ENCODE assay signal across 19 cellular contexts in the genomic region with DNA sequence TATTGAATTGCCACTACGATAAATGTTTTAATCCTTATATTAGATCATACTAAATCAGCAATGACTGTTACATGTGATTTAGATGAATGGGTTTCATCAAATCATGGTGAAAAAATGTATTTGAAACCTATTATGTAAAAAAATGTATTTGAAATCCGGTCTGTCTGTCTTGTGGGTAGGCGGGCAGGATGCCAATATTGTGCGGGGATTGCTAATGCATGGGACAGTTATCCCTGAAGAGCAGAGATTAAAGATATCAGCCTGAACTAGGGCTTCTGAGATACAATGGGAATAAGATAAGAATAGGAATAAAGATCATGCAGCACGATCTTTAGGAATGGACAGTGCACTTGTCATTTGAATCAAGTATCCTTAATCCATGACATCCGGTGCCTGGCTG.
DNase-seq lines count a peak whose midpoint lies in the region; ATAC-seq, FAIRE-seq and TF ChIP-seq lines count a peak whose summit lies in the region.
"Had no signal": no experiment of that assay in that cellular context is flagged by ENCODE, and none has a peak within 500 bp of the region (broad histone marks: within the 10 kb centered on the region; RNA-seq: fewer than 3 reads in every experiment).

No MANE protein-coding gene starts in this region.

- no peak for TF ChIP-seq EP300 in sigmoid colon (IDR thresholded peaks at IDR 0.05)

- DNase-seq in activated naive CD4-positive, alpha-beta T cell treated with Interleukin-2 at 50 U/mL for 16 hours, result no peak
- DNase-seq in activated CD4-positive, alpha-beta memory T cell treated with anti-CD3 and anti-CD28 coated beads, Interleukin-2, amount 10 ng/mL, durations not matched to agents 7 days and 5 days, result no peak
- DNase-seq in effector memory CD8-positive, alpha-beta T cell, result no peak
- DNase-seq in stimulated activated naive CD8-positive, alpha-beta T cell treated with anti-CD3 and anti-CD28 coated beads, Interleukin-15, amount 100 ng/mL, for 72 hours, result no peak
- no peak for DNase-seq in GM12891 (ENCODE audit: insufficient read length, low spot score)
- DNase-seq in sigmoid colon, result no peak
- DNase-seq: activated gamma-delta T cell treated with Interleukin-2 at 50 U/mL for 16 hours; islet precursor cell; NCI-H146; stimulated activated CD4-positive, alpha-beta T cell treated with anti-CD3 and anti-CD28 coated beads, Interleukin-2, amount 100 ng/mL, for 24 hours; T-helper 9 cell had no signal

- no peak for TF ChIP-seq CTCF in sigmoid colon (IDR thresholded peaks at IDR 0.05)

- peaks cover 0 to 7% (median 0%) of the 10 kb centered on the region in 3 donors for H3K27me3 ChIP-seq in sigmoid colon
- H3K27me3 ChIP-seq: neutrophil, SJCRH30, tibial nerve had no signal

- ATAC-seq in effector memory CD8-positive, alpha-beta T cell (replicated peaks), result no peak
- ATAC-seq in stimulated activated naive CD8-positive, alpha-beta T cell treated with anti-CD3 and anti-CD28 coated beads, Interleukin-15, amount 100 ng/mL, for 72 hours, result no peak
- ATAC-seq: HCT116, WTC11 had no signal

- peaks cover 0 to 4% (median 0%) of the 10 kb centered on the region in 4 donors for H3K36me3 ChIP-seq in sigmoid colon
- H3K36me3 ChIP-seq: neutrophil, SJCRH30 had no signal

- peaks cover 87% of the 10 kb centered on the region for H3K4me1 Mint-ChIP-seq in activated naive CD4-positive, alpha-beta T cell treated with anti-CD3 and anti-CD28 coated beads, Interleukin-2, amount 50 U/mL, for 24 hours
- H3K4me1 Mint-ChIP-seq in activated CD4-positive, alpha-beta memory T cell treated with anti-CD3 and anti-CD28 coated beads, Interleukin-2, amount 10 ng/mL, durations not matched to agents 7 days and 5 days, result peaks cover 88% of the 10 kb centered on the region
- H3K4me1 Mint-ChIP-seq in effector memory CD8-positive, alpha-beta T cell (ENCODE audit: low read depth in 2 of 2), result peaks cover 66 to 82% of the 10 kb centered on the region in 2 donors
- peaks cover 94% of the 10 kb centered on the region for H3K4me1 Mint-ChIP-seq in stimulated activated naive CD8-positive, alpha-beta T cell treated with anti-CD3 and anti-CD28 coated beads, Interleukin-15, amount 100 ng/mL, for 72 hours

- no peaks in the 10 kb centered on the region for H3K27me3 Mint-ChIP-seq in activated naive CD4-positive, alpha-beta T cell treated with anti-CD3 and anti-CD28 coated beads, Interleukin-2, amount 50 U/mL, for 24 hours
- no peaks in the 10 kb centered on the region for H3K27me3 Mint-ChIP-seq in activated CD4-positive, alpha-beta memory T cell treated with anti-CD3 and anti-CD28 coated beads, Interleukin-2, amount 10 ng/mL, durations not matched to agents 7 days and 5 days
- H3K27me3 Mint-ChIP-seq in effector memory CD8-positive, alpha-beta T cell, result no peaks in the 10 kb centered on the region
- H3K27me3 Mint-ChIP-seq in stimulated activated naive CD8-positive, alpha-beta T cell treated with anti-CD3 and anti-CD28 coated beads, Interleukin-15, amount 100 ng/mL, for 72 hours, result no peaks in the 10 kb centered on the region

- peak overlapping the region; percentile 95 for H3K27ac Mint-ChIP-seq in activated naive CD4-positive, alpha-beta T cell treated with anti-CD3 and anti-CD28 coated beads, Interleukin-2, amount 50 U/mL, for 24 hours
- peak overlapping the region; percentile 69 for H3K27ac Mint-ChIP-seq in activated CD4-positive, alpha-beta memory T cell treated with anti-CD3 and anti-CD28 coated beads, Interleukin-2, amount 10 ng/mL, durations not matched to agents 7 days and 5 days
- H3K27ac Mint-ChIP-seq in effector memory CD8-positive, alpha-beta T cell, result peak overlapping the region; percentile 91 to 94
- H3K27ac Mint-ChIP-seq in stimulated activated naive CD8-positive, alpha-beta T cell treated with anti-CD3 and anti-CD28 coated beads, Interleukin-15, amount 100 ng/mL, for 72 hours, result peak overlapping the region; percentile 82 to 92
- H3K27ac Mint-ChIP-seq: WTC11 had no signal

- no peak for FAIRE-seq in GM12891 (lab: Jason Lieb, UNC)
- FAIRE-seq: RCC 7860 had no signal

- no peak for TF ChIP-seq POLR2A in GM12891 (IDR thresholded peaks at IDR 0.05; ENCODE audit: low read depth, low read length)
- TF ChIP-seq POLR2A in sigmoid colon (IDR thresholded peaks at IDR 0.05), result no peak

- POLR2A ChIA-PET in activated CD4-positive, alpha-beta memory T cell treated with anti-CD3 and anti-CD28 coated beads, Interleukin-2, amount 10 ng/mL, durations not matched to agents 7 days and 5 days (lab: Charles Lee), result interaction anchor here (0.9 to 1.5 kb wide), 5 partner anchors 22 to 241 kb away, joined by 3 to 4 read pairs (median 4); a partner anchor contains a TSS

- H3K36me3 Mint-ChIP-seq in activated naive CD4-positive, alpha-beta T cell treated with anti-CD3 and anti-CD28 coated beads, Interleukin-2, amount 50 U/mL, for 24 hours, result peaks cover 64% of the 10 kb centered on the region
- peaks cover 89% of the 10 kb centered on the region for H3K36me3 Mint-ChIP-seq in activated CD4-positive, alpha-beta memory T cell treated with anti-CD3 and anti-CD28 coated beads, Interleukin-2, amount 10 ng/mL, durations not matched to agents 7 days and 5 days (ENCODE audit: low read depth)
- H3K36me3 Mint-ChIP-seq in effector memory CD8-positive, alpha-beta T cell (ENCODE audit: insufficient read depth), result peaks cover 98% of the 10 kb centered on the region
- H3K36me3 Mint-ChIP-seq: WTC11 had no signal

- H3K4me3 Mint-ChIP-seq in activated naive CD4-positive, alpha-beta T cell treated with anti-CD3 and anti-CD28 coated beads, Interleukin-2, amount 50 U/mL, for 24 hours, result peak overlapping the region; percentile 60
- no peak overlapping the region for H3K4me3 Mint-ChIP-seq in activated CD4-positive, alpha-beta memory T cell treated with anti-CD3 and anti-CD28 coated beads, Interleukin-2, amount 10 ng/mL, durations not matched to agents 7 days and 5 days
- H3K4me3 Mint-ChIP-seq in effector memory CD8-positive, alpha-beta T cell, result peak overlapping the region; percentile 24 to 74
- peak overlapping the region; percentile 73 to 82 for H3K4me3 Mint-ChIP-seq in stimulated activated naive CD8-positive, alpha-beta T cell treated with anti-CD3 and anti-CD28 coated beads, Interleukin-15, amount 100 ng/mL, for 72 hours
- H3K4me3 Mint-ChIP-seq: WTC11 had no signal

- intact Hi-C loops in sigmoid colon (cut with DNase I), result no loop called here

- H3K9me3 Mint-ChIP-seq in activated naive CD4-positive, alpha-beta T cell treated with anti-CD3 and anti-CD28 coated beads, Interleukin-2, amount 50 U/mL, for 24 hours, result no peaks in the 10 kb centered on the region
- H3K9me3 Mint-ChIP-seq in activated CD4-positive, alpha-beta memory T cell treated with anti-CD3 and anti-CD28 coated beads, Interleukin-2, amount 10 ng/mL, durations not matched to agents 7 days and 5 days, result peaks cover 2% of the 10 kb centered on the region
- H3K9me3 Mint-ChIP-seq in effector memory CD8-positive, alpha-beta T cell, result no peaks in the 10 kb centered on the region
- peaks cover 5 to 12% of the 10 kb centered on the region in 2 donors for H3K9me3 Mint-ChIP-seq in stimulated activated naive CD8-positive, alpha-beta T cell treated with anti-CD3 and anti-CD28 coated beads, Interleukin-15, amount 100 ng/mL, for 72 hours

- CTCF ChIA-PET in activated CD4-positive, alpha-beta memory T cell treated with anti-CD3 and anti-CD28 coated beads, Interleukin-2, amount 10 ng/mL, durations not matched to agents 7 days and 5 days (lab: Charles Lee), result interaction anchor here (0.7 to 1.8 kb wide), 14 partner anchors 12 to 382 kb away, joined by 3 to 13 read pairs (median 3); a partner anchor contains a TSS

- H3K9me3 ChIP-seq in sigmoid colon, result no peaks in the 10 kb centered on the region
- H3K9me3 ChIP-seq: neutrophil, SJCRH30, tibial nerve had no signal

- no peak overlapping the region for H3K4me3 ChIP-seq in sigmoid colon
- H3K4me3 ChIP-seq: SJCRH30, skin epidermis, tibial nerve had no signal

- H3K27ac ChIP-seq in sigmoid colon, result no peak overlapping the region
- H3K27ac ChIP-seq: neutrophil, SJCRH30, tibial nerve had no signal

- 90 to 94% methylated on average over 6 of the region's 6 CpGs for whole genome bisulfite sequencing in sigmoid colon, 2 donors

- no peaks in the 10 kb centered on the region for H3K4me1 ChIP-seq in sigmoid colon
- H3K4me1 ChIP-seq: SJCRH30, tibial nerve had no signal

TF ChIP-seq in GM12891, 5 proteins besides CTCF, POLR2A, EP300 and RAD21:
- no peak for TF ChIP-seq TAF1 (IDR thresholded peaks at IDR 0.05; ENCODE audit: low read depth, low read length)
- TF ChIP-seq POLR2AphosphoS5 (IDR thresholded peaks at IDR 0.05; ENCODE audit: low read depth, low read length), result no peak
- TF ChIP-seq SPI1 (IDR thresholded peaks at IDR 0.05; ENCODE audit: low read depth, low read length), result no peak
- no peak for TF ChIP-seq POU2F2 (IDR thresholded peaks at IDR 0.05; ENCODE audit: low read depth, low read length)
- TF ChIP-seq PAX5 (IDR thresholded peaks at IDR 0.05; ENCODE audit: insufficient read depth, low read length, severe bottlenecking), result no peak
